ENCODE assay signal across 15 cellular contexts in genomic region chr21:34261841-34262832, GRCh38.
"Had no signal": no experiment of that assay in that cellular context is flagged by ENCODE, and none has a peak within 500 bp of the region (broad histone marks: within the 10 kb centered on the region; RNA-seq: fewer than 3 reads in every experiment).

No MANE protein-coding gene starts in this region.

- FAIRE-seq: pancreas had no signal

- H3K4me1 ChIP-seq: colonic mucosa, pancreas had no signal

- H3K27ac ChIP-seq: cardiac muscle cell, colonic mucosa, pancreas, skin epidermis had no signal

- H3K9me3 ChIP-seq: colonic mucosa, pancreas had no signal

- H3K27me3 ChIP-seq: cardiac muscle cell, colonic mucosa, pancreas, transverse colon had no signal

- DNase-seq: activated CD4-positive, alpha-beta T cell treated with anti-CD3 and anti-CD28 coated beads, Interleukin-2, amount 50 U/mL, for 48 hours; activated CD4-positive, CD25-positive, alpha-beta regulatory T cell treated with anti-CD3 and anti-CD28 coated beads, Interleukin-2, amount 50 U/mL, for 72 hours; activated CD8-positive, alpha-beta memory T cell treated with anti-CD3 and anti-CD28 coated beads, Interleukin-2, amount 10 ng/mL, durations not matched to agents 7 days and 5 days; activated effector memory CD4-positive, alpha-beta T cell treated with anti-CD3 and anti-CD28 coated beads, Interleukin-2, amount 50 U/mL, for 16 hours; activated T-cell treated with anti-CD3 and anti-CD28 coated beads, Interleukin-2, amount 50 U/mL, for 4 hours; colonic mucosa; effector CD8-positive, alpha-beta T cell; hypothalamus; left colon; mesenchymal stem cell; pancreas; retina; transverse colon had no signal

- ATAC-seq: activated CD8-positive, alpha-beta memory T cell treated with anti-CD3 and anti-CD28 coated beads, Interleukin-2, amount 10 ng/mL, durations not matched to agents 7 days and 5 days; activated T-cell treated with anti-CD3 and anti-CD28 coated beads, Interleukin-2, amount 50 U/mL, for 4 hours; left colon; pancreas had no signal

- H3K4me3 ChIP-seq: cardiac muscle cell, colonic mucosa, pancreas, skin epidermis, transverse colon had no signal

- H3K36me3 ChIP-seq: cardiac muscle cell, colonic mucosa, pancreas, transverse colon had no signal
